Comparison of ENCODE assay signal across 27 cellular contexts in genomic region chr18:76216096-76216495, GRCh38.
"Had no signal": no experiment of that assay in that cellular context is flagged by ENCODE, and none has a peak within 500 bp of the region (broad histone marks: within the 10 kb centered on the region; RNA-seq: fewer than 3 reads in every experiment).

No MANE protein-coding gene starts in this region.

- H3K27me3 ChIP-seq: pancreas, spleen, stomach, thyroid gland, tibial nerve, upper lobe of left lung had no signal

- FAIRE-seq: pancreas, urothelium cell line had no signal

- H3K4me2 ChIP-seq: smooth muscle cell had no signal

- H3K36me3 ChIP-seq: neutrophil, pancreas, spleen, stomach, thoracic aorta, thyroid gland, tibial nerve, upper lobe of left lung had no signal

- ATAC-seq: naive thymus-derived CD8-positive, alpha-beta T cell; natural killer cell treated with Interleukin-12 subunit alpha and Interleukin-12 subunit beta and Interleukin-15 and Interleukin-18, amount 100 ng/mL, for 72 hours; pancreas; psoas muscle; right cardiac atrium; sciatic nerve; stimulated activated effector memory CD8-positive, alpha-beta T cell treated with anti-CD3 and anti-CD28 coated beads, Interleukin-12 subunit alpha, Interleukin-12 subunit beta, amount 100 ng/mL, for 72 hours; stimulated activated naive B cell treated with anti-CD40 and anti-IgM and Interleukin-4, amounts not matched to agents 10 μg/mL and 1 μg/mL and 100 μg/mL, for 72 hours had no signal

- H3K9me3 ChIP-seq: neutrophil, pancreas, psoas muscle, spleen, stomach, thoracic aorta, thyroid gland, tibial nerve, upper lobe of left lung had no signal

- H3K27ac ChIP-seq: neutrophil, pancreas, psoas muscle, skin epidermis, spleen, stomach, thoracic aorta, thyroid gland, tibial nerve, upper lobe of left lung had no signal

- H3K4me1 ChIP-seq: pancreas, psoas muscle, spleen, stomach, thyroid gland, tibial nerve, upper lobe of left lung had no signal

- DNase-seq: naive B cell; naive thymus-derived CD8-positive, alpha-beta T cell; nephron progenitor cell; nucleus accumbens; pancreas; psoas muscle; right cardiac atrium; spleen; stimulated activated CD4-positive, alpha-beta T cell treated with anti-CD3 and anti-CD28 coated beads, Interleukin-12 subunit alpha, Interleukin-12 subunit beta, amount 100 ng/mL, for 4 hours; stimulated activated CD4-positive, alpha-beta T cell treated with anti-CD3 and anti-CD28 coated beads, Interleukin-2, amount 100 ng/mL, for 24 hours; stimulated activated CD4-positive, alpha-beta T cell treated with anti-CD3 and anti-CD28 coated beads, Interleukin-2, amount 100 ng/mL, for 48 hours; stimulated activated CD4-positive, alpha-beta T cell treated with anti-CD3 and anti-CD28 coated beads, Interleukin-4, amount 100 ng/mL, for 24 hours; stimulated activated naive B cell treated with anti-CD40 and anti-IgM and Interleukin-4, amounts not matched to agents 10 μg/mL and 1 μg/mL and 100 μg/mL, for 72 hours; stimulated activated naive CD4-positive, alpha-beta T cell treated with Interleukin-2 at 50 U/mL for 16 hours; stomach; thyroid gland; trophoblast cell; upper lobe of left lung had no signal

- H3K4me3 ChIP-seq: pancreas, psoas muscle, skin epidermis, smooth muscle cell, spleen, stomach, thoracic aorta, thyroid gland, tibial nerve, upper lobe of left lung had no signal
